In genomic region chr9:125816321-125816720, GRCh38 we compare ENCODE assay signal across 15 cellular contexts.
DNase-seq lines count a peak whose midpoint lies in the region; ATAC-seq, FAIRE-seq and TF ChIP-seq lines count a peak whose summit lies in the region.
"Had no signal": no experiment of that assay in that cellular context is flagged by ENCODE, and none has a peak within 500 bp of the region (broad histone marks: within the 10 kb centered on the region; RNA-seq: fewer than 3 reads in every experiment).

No MANE protein-coding gene starts in this region.

- no peak overlapping the region for H4K5ac ChIP-seq in H9 (ENCODE audit: insufficient read length, low read depth, low read length)

- peaks cover 4% of the 10 kb centered on the region for H3K79me1 ChIP-seq in H9 (ENCODE audit: insufficient read depth, low read depth, low read length, poor library complexity, severe bottlenecking)

- peak overlapping the region; percentile 52; the same call in 1 of the 2 replicates for H3K14ac ChIP-seq in H9 (ENCODE audit: insufficient read depth, low read length)

- H2BK15ac ChIP-seq in H9 (ENCODE audit: low read depth, low read length), result no peak overlapping the region

- H3K9me3 ChIP-seq in H9 (ENCODE audit: control insufficient read depth, low read depth, low read length), result no peaks in the 10 kb centered on the region
- no peaks in the 10 kb centered on the region for H3K9me3 ChIP-seq in mucosa of descending colon
- H3K9me3 ChIP-seq: BLaER1 had no signal

- H3K4me3 ChIP-seq in mucosa of descending colon, result peak overlapping the region; percentile 4
- H3K4me3 ChIP-seq in lower leg skin (ENCODE audit: low read depth, poor library complexity, severe bottlenecking), result no peak overlapping the region
- H3K4me3 ChIP-seq: BLaER1, GM12878 had no signal

- no peaks in the 10 kb centered on the region for H3K27me3 Mint-ChIP-seq in H9 (ENCODE audit: low read depth)
- H3K27me3 Mint-ChIP-seq: CD4-positive, CD25-positive, alpha-beta regulatory T cell had no signal

- WGBS in H9 (ENCODE audit: extremely low coverage, insufficient read length, low lambda C conversion rate), result no CpG with 5 or more reads among the region's 5 CpGs
- 95 to 98% methylated on average over 5 of the region's 5 CpGs for WGBS in lower leg skin, 2 donors

- H3K27me3 ChIP-seq in H9 (ENCODE audit: insufficient read depth, low read length), result no peaks in the 10 kb centered on the region
- H3K27me3 ChIP-seq: BLaER1 had no signal

- H2AK5ac ChIP-seq in H9 (ENCODE audit: insufficient read length, low read length), result no peak overlapping the region

- H3K4ac ChIP-seq in H9 (ENCODE audit: low read depth, low read length), result no peak overlapping the region

- intact Hi-C loops in mucosa of descending colon (cut with DNase I, micrococcal nuclease) (no loop called here), lower leg skin (cut with DNase I; ENCODE audit: low total_unique reads) (no loop called here)

- no peaks in the 10 kb centered on the region for H4K20me1 ChIP-seq in H9 (ENCODE audit: control insufficient read depth, insufficient read depth, insufficient read length)
- H4K20me1 ChIP-seq: BLaER1 had no signal

- H3K79me2 ChIP-seq in H9 (ENCODE audit: insufficient read depth, low read length), result no peaks in the 10 kb centered on the region; the same call in 1 of the 2 replicates

- H4K8ac ChIP-seq in H9 (replicated peaks; ENCODE audit: insufficient read length, low read depth, low read length), result no peak overlapping the region

- no peak overlapping the region for H3K9ac ChIP-seq in H9 (ENCODE audit: extremely low read depth, insufficient read length, low read length)
- H3K9ac ChIP-seq: BLaER1 had no signal

- no peak overlapping the region for H3T11ph ChIP-seq in H9 (ENCODE audit: low read length)

- H2AFZ ChIP-seq in H9 (ENCODE audit: low read length), result no peak overlapping the region

- H3K18ac ChIP-seq in H9 (ENCODE audit: insufficient read length, low read depth, low read length), result no peak overlapping the region

- peaks cover 10 to 17% of the 10 kb centered on the region in 2 experiments; a peak in 2 of 4 replicates for H3K4me1 Mint-ChIP-seq in H9

- no peaks in the 10 kb centered on the region; the same call in 1 of the 2 replicates for H3K4me1 ChIP-seq in H9 (ENCODE audit: insufficient read depth, low read length)
- H3K4me1 ChIP-seq in mucosa of descending colon (ENCODE audit: low read depth), result no peaks in the 10 kb centered on the region

- H2BK12ac ChIP-seq in H9 (ENCODE audit: insufficient read length, low read depth, low read length), result no peak overlapping the region

- H3K27ac ChIP-seq in H9 (ENCODE audit: insufficient read length, low read depth, low read length), result no peak overlapping the region
- H3K27ac ChIP-seq: BLaER1 had no signal

- H2BK120ac ChIP-seq in H9 (ENCODE audit: low read depth, low read length, poor library complexity, severe bottlenecking), result no peak overlapping the region

- H3K23me2 ChIP-seq in H9 (ENCODE audit: insufficient read length, low read depth, low read length, poor library complexity, severe bottlenecking), result no peaks in the 10 kb centered on the region

- no peak overlapping the region for H3K56ac ChIP-seq in H9 (ENCODE audit: insufficient read length, low read depth, low read length)

- H4K91ac ChIP-seq in H9 (ENCODE audit: insufficient read length, low read depth, low read length), result no peak overlapping the region

- TF ChIP-seq CTCF in H9 (conservative IDR thresholded peaks at IDR 0.05) (no peak), mucosa of descending colon (IDR thresholded peaks at IDR 0.05) (no peak), lower leg skin (IDR thresholded peaks at IDR 0.05) (no peak)

- no peak for FAIRE-seq in urothelium cell line (lab: Jason Lieb, UNC)
- FAIRE-seq: GM12878, GM18507, H1 had no signal

- no peak for TF ChIP-seq POLR2A in lower leg skin (IDR thresholded peaks at IDR 0.05)

- ATAC-seq in mucosa of descending colon (no peak), HG03280 (IDR thresholded peaks at IDR 0.05; ENCODE audit: unreplicated experiment) (no peak), HG02571 (IDR thresholded peaks at IDR 0.05; ENCODE audit: unreplicated experiment) (no peak)
- ATAC-seq: GM12878 had no signal

- no peak overlapping the region for H3K4me3 Mint-ChIP-seq in H9
- H3K4me3 Mint-ChIP-seq: CD4-positive, CD25-positive, alpha-beta regulatory T cell had no signal

- no peak overlapping the region for H2BK20ac ChIP-seq in H9 (ENCODE audit: low read depth, low read length, poor library complexity, severe bottlenecking)

- no peak overlapping the region for H3K4me2 ChIP-seq in H9 (ENCODE audit: insufficient read depth, insufficient read length, low read length)
- H3K4me2 ChIP-seq: BLaER1 had no signal

- H3K36me3 ChIP-seq in mucosa of descending colon (ENCODE audit: low read depth), result no peaks in the 10 kb centered on the region
- H3K36me3 ChIP-seq: BLaER1 had no signal

- no peak overlapping the region for H3K23ac ChIP-seq in H9 (ENCODE audit: insufficient read length, low read depth, low read length)

- H3K27ac Mint-ChIP-seq in H9, result no peak overlapping the region
- H3K27ac Mint-ChIP-seq: CD4-positive, CD25-positive, alpha-beta regulatory T cell had no signal

- H3K36me3 Mint-ChIP-seq in H9 (ENCODE audit: insufficient read depth in 1 of 3, low read depth in 3 of 3), result no peaks in the 10 kb centered on the region; a peak in 1 of 7 replicates
- H3K36me3 Mint-ChIP-seq: CD4-positive, CD25-positive, alpha-beta regulatory T cell had no signal

- no peaks in the 10 kb centered on the region for H3K9me3 Mint-ChIP-seq in H9

- DNase-seq in D341Med (ENCODE audit: low spot score) (peak; percentile 40), H9 (no peak), NCI-H82 (lab: John Stamatoyannopoulos, UW) (peak; percentile 80), mucosa of descending colon (no peak), lower leg skin (ENCODE audit: low spot score in 2 of 2) (no peak), urothelium cell line (ENCODE audit: low spot score) (no peak)
- DNase-seq: AML-193; CD4-positive, CD25-positive, alpha-beta regulatory T cell; DMS79 had no signal

- H2BK5ac ChIP-seq in H9 (ENCODE audit: insufficient read length, low read length), result no peak overlapping the region

Comparison
In these comparisons a context has a peak if more than half of its experiments do, and no peak if none do; other contexts are left out.
1. DNase-seq: peak in D341Med (single experiment) and NCI-H82 (single experiment); none in H9 (single experiment), mucosa of descending colon (0 of 3), lower leg skin (0 of 2) and urothelium cell line (single experiment).